Comparison of ENCODE assay signal across 8 cellular contexts in genomic region chr19:36687214-36688056, GRCh38. TPM values are rescaled to one million over a fixed set of nuclear protein-coding genes. Genes with fewer than 3 reads are reported as not detected.
DNase-seq lines count a peak whose midpoint lies in the region; ATAC-seq and TF ChIP-seq lines count a peak whose summit lies in the region.

ZNF567 (plus strand) TSS chr19:36687612; CDS start chr19:36694868, 7,256 bp downstream.

- H3K9ac ChIP-seq in colonic mucosa (ENCODE audit: low read depth in 2 of 2, low read length in 2 of 2), result peak within 1 kb of the TSS; percentile 81 to 85

- TF ChIP-seq CTCF in colonic mucosa (IDR thresholded peaks at IDR 0.05), result no peak

- no peaks in the 10 kb centered on the region for H3K9me3 ChIP-seq in colonic mucosa

- no peaks in the 10 kb centered on the region for H3K27me3 ChIP-seq in colonic mucosa

- ATAC-seq in GM19043 (IDR thresholded peaks at IDR 0.05; ENCODE audit: low read depth, unreplicated experiment) (peak; percentile 83), HG03354 (IDR thresholded peaks at IDR 0.05; ENCODE audit: poor library complexity, severe bottlenecking, unreplicated experiment) (peak; percentile 94)

- intact Hi-C loops in colonic mucosa (cut with DNase I), result loop anchor here (5.0 kb wide), 1 partner anchor 165 kb away; the partner anchor contains the start of gene ZNF345

- no peaks in the 10 kb centered on the region for H3K36me3 ChIP-seq in colonic mucosa

- peak; percentile 100 for DNase-seq in AG20443 (ENCODE audit: low spot score)
- DNase-seq in NCI-H510A treated with DMSO at 0.1 percent for 48 hours (lab: John Stamatoyannopoulos, UW), result peak; percentile 93
- peak; percentile 98 for DNase-seq in activated CD4-positive, alpha-beta T cell treated with anti-CD3 and anti-CD28 coated beads for 4 hours
- peak; percentile 99 for DNase-seq in colonic mucosa
- peak; percentile 97 for DNase-seq in kidney tubule cell (ENCODE audit: low spot score)
- peak; percentile 94 to 98 for DNase-seq in stimulated activated CD4-positive, alpha-beta T cell treated with anti-CD3 and anti-CD28 coated beads, Interleukin-1b, Interleukin-23, amount 100 ng/mL, for 1 hour (ENCODE audit: low read depth in 2 of 2)

- peak within 1 kb of the TSS; percentile 95 for H3K4me3 ChIP-seq in colonic mucosa

- H3K4me1 ChIP-seq in colonic mucosa, result peaks cover 4% of the 10 kb centered on the region

- peak within 1 kb of the TSS; percentile 41 for H3K27ac ChIP-seq in colonic mucosa

RNA-seq across cellular contexts. Expression of gene ZNF567, which starts in this region (rescaled TPM):
- total RNA-seq in colonic mucosa, result 1 to 10 TPM; 2.7 to 4.6 TPM

Comparison
In these comparisons a context has a peak if more than half of its experiments do, and no peak if none do; other contexts are left out.
1. Peak in every context shown above with its lines: DNase-seq, ATAC-seq, H3K4me3 ChIP-seq and H3K27ac ChIP-seq.